ENCODE assay signal across 2 cellular contexts in the genomic region with DNA sequence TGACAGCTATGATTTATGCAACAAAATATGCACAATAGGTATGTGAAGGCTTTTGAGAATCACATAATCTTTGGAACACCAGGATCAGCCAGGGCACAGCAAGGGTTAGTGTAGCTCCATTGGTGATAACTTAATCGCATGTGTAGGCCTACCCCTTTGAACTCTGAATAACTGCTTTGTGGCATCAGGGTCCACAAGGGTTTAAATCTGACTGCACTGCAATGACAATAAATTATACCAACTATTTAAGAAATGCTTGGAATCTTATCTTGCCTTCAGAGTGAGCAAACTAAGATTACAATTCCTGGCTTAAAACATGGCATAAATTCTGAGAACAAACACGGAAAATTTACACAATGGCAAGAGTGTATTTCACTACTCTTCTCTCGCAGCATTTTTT.
A peak's percentile ranks its signal among the peaks of the same experiment; 100 is the strongest.
TF ChIP-seq lines count a peak whose summit lies in the region.

No MANE protein-coding gene starts in this region.

TF ChIP-seq in SK-N-SH treated with all-trans-retinoic acid at 6 μM for 48 hours, 23 proteins besides CTCF, POLR2A, EP300 and RAD21 (continued from another document):
- TF ChIP-seq, protein P1, sequence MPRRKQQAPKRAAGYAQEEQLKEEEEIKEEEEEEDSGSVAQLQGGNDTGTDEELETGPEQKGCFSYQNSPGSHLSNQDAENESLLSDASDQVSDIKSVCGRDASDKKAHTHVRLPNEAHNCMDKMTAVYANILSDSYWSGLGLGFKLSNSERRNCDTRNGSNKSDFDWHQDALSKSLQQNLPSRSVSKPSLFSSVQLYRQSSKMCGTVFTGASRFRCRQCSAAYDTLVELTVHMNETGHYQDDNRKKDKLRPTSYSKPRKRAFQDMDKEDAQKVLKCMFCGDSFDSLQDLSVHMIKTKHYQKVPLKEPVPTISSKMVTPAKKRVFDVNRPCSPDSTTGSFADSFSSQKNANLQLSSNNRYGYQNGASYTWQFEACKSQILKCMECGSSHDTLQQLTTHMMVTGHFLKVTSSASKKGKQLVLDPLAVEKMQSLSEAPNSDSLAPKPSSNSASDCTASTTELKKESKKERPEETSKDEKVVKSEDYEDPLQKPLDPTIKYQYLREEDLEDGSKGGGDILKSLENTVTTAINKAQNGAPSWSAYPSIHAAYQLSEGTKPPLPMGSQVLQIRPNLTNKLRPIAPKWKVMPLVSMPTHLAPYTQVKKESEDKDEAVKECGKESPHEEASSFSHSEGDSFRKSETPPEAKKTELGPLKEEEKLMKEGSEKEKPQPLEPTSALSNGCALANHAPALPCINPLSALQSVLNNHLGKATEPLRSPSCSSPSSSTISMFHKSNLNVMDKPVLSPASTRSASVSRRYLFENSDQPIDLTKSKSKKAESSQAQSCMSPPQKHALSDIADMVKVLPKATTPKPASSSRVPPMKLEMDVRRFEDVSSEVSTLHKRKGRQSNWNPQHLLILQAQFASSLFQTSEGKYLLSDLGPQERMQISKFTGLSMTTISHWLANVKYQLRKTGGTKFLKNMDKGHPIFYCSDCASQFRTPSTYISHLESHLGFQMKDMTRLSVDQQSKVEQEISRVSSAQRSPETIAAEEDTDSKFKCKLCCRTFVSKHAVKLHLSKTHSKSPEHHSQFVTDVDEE (CRISPR knock-in tag; IDR thresholded peaks at IDR 0.05): no peak
- TF ChIP-seq RARB (CRISPR knock-in tag; IDR thresholded peaks at IDR 0.05): no peak
- TF ChIP-seq ZNF70 (CRISPR knock-in tag; IDR thresholded peaks at IDR 0.05): no peak
- no peak for TF ChIP-seq ZFP30 (CRISPR knock-in tag; IDR thresholded peaks at IDR 0.05)
- peak; percentile 85 for TF ChIP-seq ISL1 (CRISPR knock-in tag; IDR thresholded peaks at IDR 0.05)
- TF ChIP-seq TCF4 (CRISPR knock-in tag; IDR thresholded peaks at IDR 0.05; ENCODE audit: borderline replicate concordance): no peak

TF ChIP-seq in SK-N-SH, 30 proteins besides CTCF, POLR2A, EP300 and RAD21 (continued from another document):
- TF ChIP-seq, protein P2, sequence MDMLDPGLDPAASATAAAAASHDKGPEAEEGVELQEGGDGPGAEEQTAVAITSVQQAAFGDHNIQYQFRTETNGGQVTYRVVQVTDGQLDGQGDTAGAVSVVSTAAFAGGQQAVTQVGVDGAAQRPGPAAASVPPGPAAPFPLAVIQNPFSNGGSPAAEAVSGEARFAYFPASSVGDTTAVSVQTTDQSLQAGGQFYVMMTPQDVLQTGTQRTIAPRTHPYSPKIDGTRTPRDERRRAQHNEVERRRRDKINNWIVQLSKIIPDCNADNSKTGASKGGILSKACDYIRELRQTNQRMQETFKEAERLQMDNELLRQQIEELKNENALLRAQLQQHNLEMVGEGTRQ (IDR thresholded peaks at IDR 0.05; ENCODE audit: borderline replicate concordance, low read depth, low read length): no peak
- no peak for TF ChIP-seq GABPA (IDR thresholded peaks at IDR 0.05; ENCODE audit: low read depth)
- TF ChIP-seq, protein P3, sequence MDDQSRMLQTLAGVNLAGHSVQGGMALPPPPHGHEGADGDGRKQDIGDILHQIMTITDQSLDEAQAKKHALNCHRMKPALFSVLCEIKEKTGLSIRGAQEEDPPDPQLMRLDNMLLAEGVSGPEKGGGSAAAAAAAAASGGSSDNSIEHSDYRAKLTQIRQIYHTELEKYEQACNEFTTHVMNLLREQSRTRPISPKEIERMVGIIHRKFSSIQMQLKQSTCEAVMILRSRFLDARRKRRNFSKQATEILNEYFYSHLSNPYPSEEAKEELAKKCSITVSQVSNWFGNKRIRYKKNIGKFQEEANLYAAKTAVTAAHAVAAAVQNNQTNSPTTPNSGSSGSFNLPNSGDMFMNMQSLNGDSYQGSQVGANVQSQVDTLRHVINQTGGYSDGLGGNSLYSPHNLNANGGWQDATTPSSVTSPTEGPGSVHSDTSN (IDR thresholded peaks at IDR 0.05): no peak
